ENCODE assay signal across 1 cellular context in the genomic region with DNA sequence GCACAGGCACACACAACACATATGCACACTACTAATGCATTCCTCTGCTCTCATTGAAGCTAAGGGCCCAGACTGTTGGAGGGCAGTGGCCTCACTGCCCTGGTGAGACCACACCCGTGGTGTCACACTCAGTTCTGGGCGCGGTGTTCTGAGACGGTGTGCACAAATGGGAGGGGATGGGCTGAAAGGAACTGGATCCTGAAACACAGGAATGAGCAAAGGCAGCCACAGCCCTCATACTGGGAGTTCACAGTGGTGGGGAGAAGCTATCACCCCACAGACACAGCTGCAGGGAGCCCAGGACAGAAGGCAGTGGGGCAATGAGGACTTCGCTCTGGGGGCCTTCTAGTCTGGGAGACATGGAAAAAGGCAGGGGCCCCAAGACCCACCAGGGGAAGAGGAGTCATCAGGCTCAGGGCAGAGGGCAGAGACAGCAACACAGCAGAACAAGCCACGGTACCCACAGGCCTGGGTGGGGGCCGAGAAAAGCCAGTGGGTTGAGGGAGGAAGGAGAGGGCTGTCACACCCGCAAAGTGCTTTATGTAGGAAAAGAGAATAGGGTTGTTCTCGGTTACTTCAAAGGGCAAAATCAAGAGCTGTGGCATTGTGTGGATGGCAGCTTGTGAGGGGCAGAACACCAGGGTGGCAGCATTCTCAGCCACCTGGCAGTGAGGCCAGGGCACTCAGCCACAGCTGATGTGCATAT.
TF ChIP-seq lines count a peak whose summit lies in the region.

No MANE protein-coding gene starts in this region.

TF ChIP-seq in WTC11, 78 proteins besides CTCF, POLR2A, EP300 and RAD21 (continued from another document):
- TF ChIP-seq, protein P1, sequence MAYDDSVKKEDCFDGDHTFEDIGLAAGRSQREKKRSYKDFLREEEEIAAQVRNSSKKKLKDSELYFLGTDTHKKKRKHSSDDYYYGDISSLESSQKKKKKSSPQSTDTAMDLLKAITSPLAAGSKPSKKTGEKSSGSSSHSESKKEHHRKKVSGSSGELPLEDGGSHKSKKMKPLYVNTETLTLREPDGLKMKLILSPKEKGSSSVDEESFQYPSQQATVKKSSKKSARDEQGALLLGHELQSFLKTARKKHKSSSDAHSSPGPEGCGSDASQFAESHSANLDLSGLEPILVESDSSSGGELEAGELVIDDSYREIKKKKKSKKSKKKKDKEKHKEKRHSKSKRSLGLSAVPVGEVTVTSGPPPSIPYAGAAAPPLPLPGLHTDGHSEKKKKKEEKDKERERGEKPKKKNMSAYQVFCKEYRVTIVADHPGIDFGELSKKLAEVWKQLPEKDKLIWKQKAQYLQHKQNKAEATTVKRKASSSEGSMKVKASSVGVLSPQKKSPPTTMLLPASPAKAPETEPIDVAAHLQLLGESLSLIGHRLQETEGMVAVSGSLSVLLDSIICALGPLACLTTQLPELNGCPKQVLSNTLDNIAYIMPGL (CRISPR knock-in tag; IDR thresholded peaks at IDR 0.05), result no peak
